10 cellular contexts compared by ENCODE assay signal in genomic region chr11:31808721-31809542, GRCh38. TPM values are rescaled to one million over a fixed set of nuclear protein-coding genes. Genes with fewer than 3 reads are reported as not detected.
DNase-seq lines count a peak whose midpoint lies in the region; ATAC-seq lines count a peak whose summit lies in the region.
"Had no signal": no experiment of that assay in that cellular context is flagged by ENCODE, and none has a peak within 500 bp of the region (broad histone marks: within the 10 kb centered on the region; RNA-seq: fewer than 3 reads in every experiment).

No MANE protein-coding gene starts in this region.

- no CpG with 5 or more reads among the region's 21 CpGs for WGBS in neuronal stem cell (ENCODE audit: extremely low coverage in 2 of 2, insufficient read length in 2 of 2, insufficient replicate concordance in 1 of 2), 2 donors

- H2BK120ac ChIP-seq in neuronal stem cell (ENCODE audit: low read depth, low read length) = no peak overlapping the region

- peak overlapping the region; percentile 59 to 93 for H3K4me3 ChIP-seq in neuronal stem cell (ENCODE audit: low read length in 2 of 2)

- H3K4ac ChIP-seq in neuronal stem cell (ENCODE audit: low read length) = no peak overlapping the region

- peak overlapping the region; percentile 94 for H3K18ac ChIP-seq in neuronal stem cell (ENCODE audit: low read length)

- H3K36me3 ChIP-seq in neuronal stem cell (replicated peaks in 1 of 2; ENCODE audit: control insufficient read depth in 2 of 2, insufficient read depth in 2 of 2, low read length in 2 of 2) = peaks cover 0 to 43% of the 10 kb centered on the region in 2 donors

- H3K4me2 ChIP-seq in neuronal stem cell (ENCODE audit: insufficient read depth, low read length, poor library complexity, severe bottlenecking) = peak overlapping the region; percentile 67

- H3K79me1 ChIP-seq in neuronal stem cell (ENCODE audit: low read depth, low read length) = peaks cover 10% of the 10 kb centered on the region

- no peak overlapping the region for H2BK5ac ChIP-seq in neuronal stem cell (ENCODE audit: low read length)

- H3K9ac ChIP-seq in neuronal stem cell (ENCODE audit: low read depth, low read length, poor library complexity) = peak overlapping the region; percentile 82

- peaks cover 0 to 10% of the 10 kb centered on the region in 2 donors for H3K9me3 ChIP-seq in neuronal stem cell (replicated peaks in 1 of 2; ENCODE audit: control insufficient read depth in 2 of 2, insufficient read depth in 1 of 2, low read depth in 1 of 2, low read length in 2 of 2)

- H3K27ac Mint-ChIP-seq in T-helper 2 cell treated with Interferon-gamma antibody and Interleukin-4, amounts not matched to agents 5 μg/mL and 100 μg/mL, for 36 hours = peak overlapping the region; percentile 63

- H2AFZ ChIP-seq in neuronal stem cell (ENCODE audit: low read length) = peak overlapping the region; percentile 80

- no peak overlapping the region for H3K23ac ChIP-seq in neuronal stem cell (ENCODE audit: low read depth, low read length, poor library complexity)

- DNase-seq in T-helper 2 cell treated with Interferon-gamma antibody and Interleukin-4, amounts not matched to agents 5 μg/mL and 100 μg/mL, for 36 hours (ENCODE audit: low spot score) = peak; percentile 2
- DNase-seq in T-helper 2 cell (no peak), NCI-H2171 (lab: John Stamatoyannopoulos, UW) (peak; percentile 49), ecto neural progenitor cell (ENCODE audit: low spot score) (peak; percentile 45), neuronal stem cell (ENCODE audit: low spot score) (no peak), Kasumi-1 (lab: John Stamatoyannopoulos, UW) (no peak), amniotic stem cell (lab: John Stamatoyannopoulos, UW) (no peak)
- DNase-seq: left ventricle myocardium superior had no signal

- H3K9me3 Mint-ChIP-seq in T-helper 2 cell treated with Interferon-gamma antibody and Interleukin-4, amounts not matched to agents 5 μg/mL and 100 μg/mL, for 36 hours = no peaks in the 10 kb centered on the region

- no peak overlapping the region for H3K14ac ChIP-seq in neuronal stem cell (ENCODE audit: low read length)

- peak overlapping the region; percentile 52 for H3K4me3 Mint-ChIP-seq in T-helper 2 cell treated with Interferon-gamma antibody and Interleukin-4, amounts not matched to agents 5 μg/mL and 100 μg/mL, for 36 hours

- no peak overlapping the region for H4K8ac ChIP-seq in neuronal stem cell (ENCODE audit: low read depth, low read length)

- no peak for ATAC-seq in GM19455 (IDR thresholded peaks at IDR 0.05; ENCODE audit: unreplicated experiment)

- H2BK15ac ChIP-seq in neuronal stem cell (ENCODE audit: low read length) = no peak overlapping the region

- peaks cover 0 to 7% (median 0%) of the 10 kb centered on the region in 3 experiments for H3K27me3 ChIP-seq in neuronal stem cell (ENCODE audit: control insufficient read depth in 3 of 3, insufficient read depth in 3 of 3, low read depth in 1 of 3, low read length in 3 of 3)

- no peaks in the 10 kb centered on the region for H3K36me3 Mint-ChIP-seq in T-helper 2 cell treated with Interferon-gamma antibody and Interleukin-4, amounts not matched to agents 5 μg/mL and 100 μg/mL, for 36 hours (ENCODE audit: low read depth)

- H2AK5ac ChIP-seq in neuronal stem cell (ENCODE audit: low read depth, low read length) = peak overlapping the region; percentile 46

- H2BK12ac ChIP-seq in neuronal stem cell (ENCODE audit: low read length) = no peak overlapping the region

- peaks cover 19% of the 10 kb centered on the region for H3K4me1 Mint-ChIP-seq in T-helper 2 cell treated with Interferon-gamma antibody and Interleukin-4, amounts not matched to agents 5 μg/mL and 100 μg/mL, for 36 hours (ENCODE audit: low read depth)

- H3K4me1 ChIP-seq in neuronal stem cell (ENCODE audit: control insufficient read depth in 2 of 2, insufficient read depth in 1 of 2, low read depth in 1 of 2, low read length in 2 of 2) = peaks cover 14 to 22% of the 10 kb centered on the region in 2 donors

- H3K27ac ChIP-seq in neuronal stem cell (replicated peaks; ENCODE audit: low read length) = no peak overlapping the region
- H3K27ac ChIP-seq: VCaP had no signal

- peaks cover 80% of the 10 kb centered on the region for H3K27me3 Mint-ChIP-seq in T-helper 2 cell treated with Interferon-gamma antibody and Interleukin-4, amounts not matched to agents 5 μg/mL and 100 μg/mL, for 36 hours (ENCODE audit: low read depth)

- H4K91ac ChIP-seq in neuronal stem cell (ENCODE audit: low read depth, low read length, poor library complexity) = no peak overlapping the region

RNA-seq across cellular contexts. Expression of gene PAX6, which starts 2.2 kb away (rescaled TPM):
- polyA plus RNA-seq in neuronal stem cell (2013, experiment 1 of 2) = 254 TPM
- polyA plus RNA-seq in neuronal stem cell (2013, experiment 2 of 2) = 259 TPM

Comparison
In these comparisons a context has a peak if more than half of its experiments do, and no peak if none do; other contexts are left out.
1. DNase-seq: peak in T-helper 2 cell treated with Interferon-gamma antibody and Interleukin-4, amounts not matched to agents 5 μg/mL and 100 μg/mL, for 36 hours (single experiment), NCI-H2171 (single experiment) and ecto neural progenitor cell (single experiment); none in T-helper 2 cell (0 of 5), neuronal stem cell (single experiment), Kasumi-1 (0 of 2) and amniotic stem cell (single experiment).